In the genomic region with DNA sequence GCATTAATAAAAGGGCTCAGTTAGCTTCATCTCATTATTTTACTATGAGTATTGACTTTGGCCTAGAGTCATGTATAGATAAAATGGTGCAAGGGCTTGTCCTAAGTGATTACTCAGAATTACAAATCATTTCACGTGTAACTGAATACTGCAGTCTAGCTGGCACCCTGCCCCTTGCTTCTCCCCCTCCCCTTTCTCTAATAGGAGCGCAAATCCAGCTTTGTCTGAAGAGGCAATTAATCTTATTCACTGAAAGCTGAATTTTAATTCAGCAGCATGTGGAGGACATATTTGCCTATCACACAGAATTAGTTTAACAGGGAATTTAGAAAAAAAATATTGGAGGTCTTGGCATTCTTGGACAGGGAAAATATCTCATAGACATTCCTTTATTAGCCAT, we compare ENCODE assay signal across 12 cellular contexts.
DNase-seq lines count a peak whose midpoint lies in the region; ATAC-seq and TF ChIP-seq lines count a peak whose summit lies in the region.
"Had no signal": no experiment of that assay in that cellular context is flagged by ENCODE, and none has a peak within 500 bp of the region (broad histone marks: within the 10 kb centered on the region; RNA-seq: fewer than 3 reads in every experiment).

No MANE protein-coding gene starts in this region.

- no peak overlapping the region for H3K4me2 ChIP-seq in hepatocyte

- H3K36me3 ChIP-seq in hepatocyte (replicated peaks; ENCODE audit: insufficient read depth, low read depth) = no peaks in the 10 kb centered on the region

- H3K4me3 ChIP-seq in hepatocyte = no peak overlapping the region
- H3K4me3 ChIP-seq: body of pancreas had no signal

- no peaks in the 10 kb centered on the region for H4K20me1 ChIP-seq in hepatocyte (ENCODE audit: insufficient read depth, poor library complexity, severe bottlenecking)

- no peak overlapping the region for H3K27ac ChIP-seq in hepatocyte
- H3K27ac ChIP-seq: body of pancreas had no signal

- ATAC-seq in HG03175 (IDR thresholded peaks at IDR 0.05; ENCODE audit: unreplicated experiment) = no peak
- ATAC-seq: activated CD4-positive, alpha-beta T cell treated with anti-CD3 and anti-CD28 coated beads for 36 hours; body of pancreas had no signal

- H3K79me2 ChIP-seq in hepatocyte = no peaks in the 10 kb centered on the region

- no peaks in the 10 kb centered on the region for H3K4me1 ChIP-seq in hepatocyte (ENCODE audit: insufficient read depth)

- no peaks in the 10 kb centered on the region for H3K27me3 ChIP-seq in hepatocyte
- H3K27me3 ChIP-seq: body of pancreas had no signal

- TF ChIP-seq CTCF in hepatocyte (IDR thresholded peaks at IDR 0.05; ENCODE audit: poor library complexity) = no peak

- peak; percentile 68 for DNase-seq in Daoy (ENCODE audit: low read depth)
- peak; percentile 29 for DNase-seq in NCI-H2029 treated with DMSO at 0.1 percent for 48 hours (lab: John Stamatoyannopoulos, UW)
- peak; percentile 50 for DNase-seq in SK-N-DZ (ENCODE audit: low spot score)
- peak; percentile 70 for DNase-seq in left kidney (ENCODE audit: low read depth, low spot score)
- no peak for DNase-seq in hepatocyte (ENCODE audit: low spot score)
- no peak for DNase-seq in OCI-M2 (lab: John Stamatoyannopoulos, UW; ENCODE audit: unreplicated experiment)
- DNase-seq in stimulated activated CD4-positive, alpha-beta T cell treated with anti-CD3 and anti-CD28 coated beads, Interleukin-12 subunit alpha, Interleukin-12 subunit beta, amount 100 ng/mL, for 4 hours = no peak
- DNase-seq: activated CD4-positive, alpha-beta T cell treated with anti-CD3 and anti-CD28 coated beads for 36 hours; Calu3; occipital lobe had no signal

- WGBS in hepatocyte (ENCODE audit: low lambda C conversion rate, missing lambda C conversion rate) = 67% methylated on average over 2 of the region's 2 CpGs

- no peaks in the 10 kb centered on the region for H3K9me3 ChIP-seq in hepatocyte (ENCODE audit: low read depth)
- H3K9me3 ChIP-seq: body of pancreas had no signal

- H2AFZ ChIP-seq in hepatocyte = no peak overlapping the region

- no peaks in the 10 kb centered on the region for H3K9me2 ChIP-seq in hepatocyte (replicated peaks; ENCODE audit: insufficient read depth)

Comparison
In these comparisons a context has a peak if more than half of its experiments do, and no peak if none do; other contexts are left out.
1. DNase-seq: peak in Daoy (single experiment), NCI-H2029 treated with DMSO at 0.1 percent for 48 hours (single experiment), SK-N-DZ (single experiment) and left kidney (single experiment); none in hepatocyte (single experiment), OCI-M2 (single experiment) and stimulated activated CD4-positive, alpha-beta T cell treated with anti-CD3 and anti-CD28 coated beads, Interleukin-12 subunit alpha, Interleukin-12 subunit beta, amount 100 ng/mL, for 4 hours (single experiment).